Comparison of ENCODE assay signal across 8 cellular contexts in genomic region chr2:132300574-132301378, GRCh38.
DNase-seq lines count a peak whose midpoint lies in the region; ATAC-seq, FAIRE-seq and TF ChIP-seq lines count a peak whose summit lies in the region.
"Not testable (repeated sequence)": the region's sequence is repeated elsewhere in the genome, so short reads cannot be mapped to it uniquely, and the experiment has no call there.

No MANE protein-coding gene starts in this region.

- H2AFZ ChIP-seq in KMS-11 (ENCODE audit: low read depth) = peak overlapping the region; percentile 66
- not testable (repeated sequence) for H2AFZ ChIP-seq in HepG2 (ENCODE audit: low read length)

- H3K27me3 ChIP-seq in CD8-positive, alpha-beta T cell (ENCODE audit: insufficient read depth, low read length); KMS-11 (ENCODE audit: insufficient read depth, low read depth); HepG2 (ENCODE audit: control insufficient read depth in 1 of 2, insufficient read depth in 2 of 2, low read length in 2 of 2): not testable (repeated sequence)

- WGBS in HepG2 (ENCODE audit: low lambda C conversion rate) = 1% methylated on average over 2 of the region's 2 CpGs

- not testable (repeated sequence) for H3K27ac Mint-ChIP-seq in CD8-positive, alpha-beta T cell; activated CD8-positive, alpha-beta T cell treated with anti-CD3 and anti-CD28 coated beads for 36 hours; stimulated activated naive B cell treated with anti-CD40 and anti-IgM and Interleukin-4, amounts not matched to agents 10 μg/mL and 1 μg/mL and 100 μg/mL, for 72 hours
- peak overlapping the region; percentile 87 for H3K27ac Mint-ChIP-seq in activated naive CD8-positive, alpha-beta T cell treated with anti-CD3 and anti-CD28 coated beads, Interleukin-2, amount 10 ng/mL, durations not matched to agents 7 days and 5 days

- not testable (repeated sequence) for TF ChIP-seq RAD21 in HepG2 (CRISPR knock-in tag; IDR thresholded peaks at IDR 0.05)

- CTCF ChIA-PET in CD8-positive, alpha-beta T cell (lab: Charles Lee); activated CD8-positive, alpha-beta T cell treated with anti-CD3 and anti-CD28 coated beads for 36 hours (lab: Charles Lee); HepG2 (lab: Yijun Ruan, JAX; ENCODE audit: low intra/inter-chr PET ratio, low total read pairs): not testable (repeated sequence)

- in situ Hi-C loops in HepG2 (cut with HindIII; ENCODE audit: extremely low pct_ligation_motif_present, low pct_unique_long_range_greater_than_20kb) = not testable (repeated sequence)

- TF ChIP-seq EP300 in HepG2 (IDR thresholded peaks at IDR 0.05; ENCODE audit: low read depth in 2 of 2, low read length in 2 of 2); HepG2 (CRISPR knock-in tag; IDR thresholded peaks at IDR 0.05; ENCODE audit: borderline replicate concordance): not testable (repeated sequence)

- not testable (repeated sequence) for H3K4me1 ChIP-seq in CD8-positive, alpha-beta T cell (ENCODE audit: insufficient read depth, low read length); KMS-11 (ENCODE audit: low read depth, poor library complexity, severe bottlenecking); HepG2 (ENCODE audit: insufficient read depth, low read length)

- POLR2A ChIA-PET in CD8-positive, alpha-beta T cell (lab: Charles Lee); activated CD8-positive, alpha-beta T cell treated with anti-CD3 and anti-CD28 coated beads for 36 hours (lab: Charles Lee); activated naive CD8-positive, alpha-beta T cell treated with anti-CD3 and anti-CD28 coated beads, Interleukin-2, amount 10 ng/mL, durations not matched to agents 7 days and 5 days (lab: Charles Lee); HepG2 (lab: Yijun Ruan, JAX): not testable (repeated sequence)

- not testable (repeated sequence) for H3K4me1 Mint-ChIP-seq in CD8-positive, alpha-beta T cell (ENCODE audit: low read depth); activated CD8-positive, alpha-beta T cell treated with anti-CD3 and anti-CD28 coated beads for 36 hours (ENCODE audit: low read depth); activated naive CD8-positive, alpha-beta T cell treated with anti-CD3 and anti-CD28 coated beads, Interleukin-2, amount 10 ng/mL, durations not matched to agents 7 days and 5 days
- H3K4me1 Mint-ChIP-seq in stimulated activated naive B cell treated with anti-CD40 and anti-IgM and Interleukin-4, amounts not matched to agents 10 μg/mL and 1 μg/mL and 100 μg/mL, for 72 hours = peaks cover 4 to 14% of the 10 kb centered on the region in 2 donors

- not testable (repeated sequence) for BruUV-seq in HepG2 (replicated peaks; lab: Mats Ljungman, UMichigan)

- TF ChIP-seq POLR2A in HepG2 (IDR thresholded peaks at IDR 0.05; ENCODE audit: insufficient read depth in 1 of 2, low read depth in 2 of 2, low read length in 2 of 2) = not testable (repeated sequence)

- H3K4me3 Mint-ChIP-seq in CD8-positive, alpha-beta T cell = peak overlapping the region; percentile 75
- H3K4me3 Mint-ChIP-seq in activated CD8-positive, alpha-beta T cell treated with anti-CD3 and anti-CD28 coated beads for 36 hours = peak overlapping the region; percentile 60
- H3K4me3 Mint-ChIP-seq in activated naive CD8-positive, alpha-beta T cell treated with anti-CD3 and anti-CD28 coated beads, Interleukin-2, amount 10 ng/mL, durations not matched to agents 7 days and 5 days = peak overlapping the region; percentile 86
- peak overlapping the region; percentile 36 to 70 for H3K4me3 Mint-ChIP-seq in stimulated activated naive B cell treated with anti-CD40 and anti-IgM and Interleukin-4, amounts not matched to agents 10 μg/mL and 1 μg/mL and 100 μg/mL, for 72 hours

- H3K9me3 Mint-ChIP-seq in CD8-positive, alpha-beta T cell; activated CD8-positive, alpha-beta T cell treated with anti-CD3 and anti-CD28 coated beads for 36 hours; activated naive CD8-positive, alpha-beta T cell treated with anti-CD3 and anti-CD28 coated beads, Interleukin-2, amount 10 ng/mL, durations not matched to agents 7 days and 5 days; stimulated activated naive B cell treated with anti-CD40 and anti-IgM and Interleukin-4, amounts not matched to agents 10 μg/mL and 1 μg/mL and 100 μg/mL, for 72 hours: not testable (repeated sequence)

- H3K27me3 Mint-ChIP-seq in CD8-positive, alpha-beta T cell (ENCODE audit: low read depth); activated CD8-positive, alpha-beta T cell treated with anti-CD3 and anti-CD28 coated beads for 36 hours; activated naive CD8-positive, alpha-beta T cell treated with anti-CD3 and anti-CD28 coated beads, Interleukin-2, amount 10 ng/mL, durations not matched to agents 7 days and 5 days: not testable (repeated sequence)
- H3K27me3 Mint-ChIP-seq in stimulated activated naive B cell treated with anti-CD40 and anti-IgM and Interleukin-4, amounts not matched to agents 10 μg/mL and 1 μg/mL and 100 μg/mL, for 72 hours = peaks cover 6 to 12% of the 10 kb centered on the region in 2 donors

- not testable (repeated sequence) for H3K36me3 Mint-ChIP-seq in CD8-positive, alpha-beta T cell; activated CD8-positive, alpha-beta T cell treated with anti-CD3 and anti-CD28 coated beads for 36 hours (ENCODE audit: low read depth); activated naive CD8-positive, alpha-beta T cell treated with anti-CD3 and anti-CD28 coated beads, Interleukin-2, amount 10 ng/mL, durations not matched to agents 7 days and 5 days; stimulated activated naive B cell treated with anti-CD40 and anti-IgM and Interleukin-4, amounts not matched to agents 10 μg/mL and 1 μg/mL and 100 μg/mL, for 72 hours

- not testable (repeated sequence) for H4K20me1 ChIP-seq in KMS-11 (ENCODE audit: insufficient read depth); HepG2 (ENCODE audit: insufficient read depth, low read length)

- not testable (repeated sequence) for H3K9me3 ChIP-seq in CD8-positive, alpha-beta T cell (ENCODE audit: low read length); HepG2 (ENCODE audit: low read length)

- not testable (repeated sequence) for H3K4me3 ChIP-seq in CD8-positive, alpha-beta T cell (ENCODE audit: low read depth, low read length); KMS-11 (IDR thresholded peaks at IDR 0.05; ENCODE audit: insufficient read depth, low read depth, low read length)
- peak overlapping the region in 1 of 3 experiments; percentile 21; a peak in 1 of 6 replicates for H3K4me3 ChIP-seq in HepG2 (replicated peaks in 1 of 3; ENCODE audit: insufficient read depth in 1 of 3, low read depth in 2 of 3, low read length in 3 of 3)

- peak overlapping the region; percentile 63; the same call in 1 of the 2 replicates for H3K9ac ChIP-seq in KMS-11
- H3K9ac ChIP-seq in HepG2 (ENCODE audit: insufficient read depth, low read depth, low read length) = not testable (repeated sequence)

- not testable (repeated sequence) for H3K36me3 ChIP-seq in CD8-positive, alpha-beta T cell (ENCODE audit: insufficient read depth, low read length); KMS-11 (ENCODE audit: insufficient read depth); HepG2 (replicated peaks in 1 of 2; ENCODE audit: control insufficient read depth in 1 of 2, insufficient read depth in 2 of 2, low read length in 2 of 2)

- H3K4me2 ChIP-seq in KMS-11 (peak overlapping the region; percentile 71), HepG2 (ENCODE audit: low read depth, low read length) (peak overlapping the region; percentile 18; the same call in 1 of the 2 replicates)

- not testable (repeated sequence) for ATAC-seq in CD8-positive, alpha-beta T cell; activated CD8-positive, alpha-beta T cell treated with anti-CD3 and anti-CD28 coated beads for 36 hours; stimulated activated naive B cell treated with anti-CD40 and anti-IgM and Interleukin-4, amounts not matched to agents 10 μg/mL and 1 μg/mL and 100 μg/mL, for 72 hours (replicated peaks)
- peak; percentile 46 for ATAC-seq in GM18868 (IDR thresholded peaks at IDR 0.05; ENCODE audit: unreplicated experiment)
- ATAC-seq in activated naive CD8-positive, alpha-beta T cell treated with anti-CD3 and anti-CD28 coated beads, Interleukin-2, amount 10 ng/mL, durations not matched to agents 7 days and 5 days (ENCODE audit: low read depth) = peak; percentile 36
- ATAC-seq in HepG2 = peak; percentile 59; the same call in 1 of the 3 replicates

- not testable (repeated sequence) for H3K27ac ChIP-seq in CD8-positive, alpha-beta T cell (ENCODE audit: low read depth, low read length); HepG2 (ENCODE audit: extremely low read length, insufficient read depth, low read length)
- peak overlapping the region; percentile 46; the same call in 1 of the 2 replicates for H3K27ac ChIP-seq in KMS-11

- intact Hi-C loops in CD8-positive, alpha-beta T cell (cut with DNase I, micrococcal nuclease); activated CD8-positive, alpha-beta T cell treated with anti-CD3 and anti-CD28 coated beads for 36 hours (cut with micrococcal nuclease); HepG2 (cut with micrococcal nuclease; ENCODE audit: unreplicated experiment): not testable (repeated sequence)

- TF ChIP-seq CTCF in CD8-positive, alpha-beta T cell (IDR thresholded peaks at IDR 0.05); KMS-11 (conservative IDR thresholded peaks at IDR 0.05; ENCODE audit: low read depth, low read length); activated CD8-positive, alpha-beta T cell treated with anti-CD3 and anti-CD28 coated beads for 36 hours (IDR thresholded peaks at IDR 0.05); HepG2 (CRISPR knock-in tag; IDR thresholded peaks at IDR 0.05): not testable (repeated sequence)

- not testable (repeated sequence) for FAIRE-seq in HepG2 (lab: Jason Lieb, UNC)

- H3K79me2 ChIP-seq in KMS-11 (ENCODE audit: insufficient read depth, low read depth); HepG2 (ENCODE audit: insufficient read depth, low read length): not testable (repeated sequence)

- not testable (repeated sequence) for DNase-seq in CD8-positive, alpha-beta T cell; activated CD8-positive, alpha-beta T cell treated with anti-CD3 and anti-CD28 coated beads for 36 hours; activated naive CD8-positive, alpha-beta T cell treated with anti-CD3 and anti-CD28 coated beads, Interleukin-2, amount 10 ng/mL, durations not matched to agents 7 days and 5 days; HepG2 (ENCODE audit: low spot score); stimulated activated naive B cell treated with anti-CD40 and anti-IgM and Interleukin-4, amounts not matched to agents 10 μg/mL and 1 μg/mL and 100 μg/mL, for 72 hours
- DNase-seq in RPMI7951 (ENCODE audit: low read depth) = peak; percentile 20
